18 cellular contexts compared by ENCODE assay signal in genomic region chr21:15766952-15767603, GRCh38. TPM values are rescaled to one million over a fixed set of nuclear protein-coding genes. Genes with fewer than 3 reads are reported as not detected.
DNase-seq lines count a peak whose midpoint lies in the region; ATAC-seq and TF ChIP-seq lines count a peak whose summit lies in the region.
"Had no signal": no experiment of that assay in that cellular context is flagged by ENCODE, and none has a peak within 500 bp of the region (broad histone marks: within the 10 kb centered on the region; RNA-seq: fewer than 3 reads in every experiment).

No MANE protein-coding gene starts in this region.

- POLR2A ChIA-PET in naive thymus-derived CD4-positive, alpha-beta T cell (lab: Charles Lee): no interaction called here

- H3K4me1 Mint-ChIP-seq in stimulated activated naive CD8-positive, alpha-beta T cell treated with anti-CD3 and anti-CD28 coated beads, Interleukin-15, Interleukin-2, amounts not matched to agents 100 ng/mL and 50 ng/mL, for 24 hours (ENCODE audit: low read depth): peaks cover 45% of the 10 kb centered on the region
- H3K4me1 Mint-ChIP-seq in stimulated activated naive CD8-positive, alpha-beta T cell treated with anti-CD3 and anti-CD28 coated beads, Interleukin-15, amount 100 ng/mL, for 72 hours: peaks cover 34% of the 10 kb centered on the region
- H3K4me1 Mint-ChIP-seq in chondrocyte (ENCODE audit: low read depth) (peaks cover 62% of the 10 kb centered on the region), nephron (peaks cover 31% of the 10 kb centered on the region)
- H3K4me1 Mint-ChIP-seq in naive thymus-derived CD4-positive, alpha-beta T cell: peaks cover 24 to 89% (median 70%) of the 10 kb centered on the region in 7 donors

- no peaks in the 10 kb centered on the region for H3K9me3 Mint-ChIP-seq in stimulated activated naive CD8-positive, alpha-beta T cell treated with anti-CD3 and anti-CD28 coated beads, Interleukin-15, Interleukin-2, amounts not matched to agents 100 ng/mL and 50 ng/mL, for 24 hours
- peaks cover 0 to under 1% of the 10 kb centered on the region in 2 donors for H3K9me3 Mint-ChIP-seq in stimulated activated naive CD8-positive, alpha-beta T cell treated with anti-CD3 and anti-CD28 coated beads, Interleukin-15, amount 100 ng/mL, for 72 hours
- H3K9me3 Mint-ChIP-seq in chondrocyte (ENCODE audit: low read depth): no peaks in the 10 kb centered on the region
- H3K9me3 Mint-ChIP-seq in nephron: no peaks in the 10 kb centered on the region
- H3K9me3 Mint-ChIP-seq in naive thymus-derived CD4-positive, alpha-beta T cell: peaks cover 0 to 8% (median 1%) of the 10 kb centered on the region in 11 donors

- peaks cover 71% of the 10 kb centered on the region for H3K36me3 Mint-ChIP-seq in stimulated activated naive CD8-positive, alpha-beta T cell treated with anti-CD3 and anti-CD28 coated beads, Interleukin-15, Interleukin-2, amounts not matched to agents 100 ng/mL and 50 ng/mL, for 24 hours (ENCODE audit: low read depth)
- H3K36me3 Mint-ChIP-seq in chondrocyte (ENCODE audit: low read depth): peaks cover 7% of the 10 kb centered on the region
- peaks cover 53% of the 10 kb centered on the region for H3K36me3 Mint-ChIP-seq in nephron (ENCODE audit: low read depth)
- peaks cover 14 to 74% (median 41%) of the 10 kb centered on the region in 5 donors for H3K36me3 Mint-ChIP-seq in naive thymus-derived CD4-positive, alpha-beta T cell

- no peak for ATAC-seq in stimulated activated naive CD8-positive, alpha-beta T cell treated with anti-CD3 and anti-CD28 coated beads, Interleukin-15, amount 100 ng/mL, for 72 hours
- ATAC-seq in naive thymus-derived CD4-positive, alpha-beta T cell: no peak
- ATAC-seq: GM12878, PC-3 had no signal

- peak overlapping the region; percentile 11 for H3K27ac Mint-ChIP-seq in stimulated activated naive CD8-positive, alpha-beta T cell treated with anti-CD3 and anti-CD28 coated beads, Interleukin-15, Interleukin-2, amounts not matched to agents 100 ng/mL and 50 ng/mL, for 24 hours
- H3K27ac Mint-ChIP-seq in stimulated activated naive CD8-positive, alpha-beta T cell treated with anti-CD3 and anti-CD28 coated beads, Interleukin-15, amount 100 ng/mL, for 72 hours: no peak overlapping the region
- H3K27ac Mint-ChIP-seq in chondrocyte (ENCODE audit: unreplicated experiment) (peak overlapping the region; percentile 85), nephron (peak overlapping the region; percentile 22 to 86 (median 48))
- peak overlapping the region in 4 of 9 donors; percentile 18 to 67 (median 46) for H3K27ac Mint-ChIP-seq in naive thymus-derived CD4-positive, alpha-beta T cell

- intact Hi-C loops in tibial artery (cut with DNase I; ENCODE audit: low total_unique reads): no loop called here
- intact Hi-C loops in naive thymus-derived CD4-positive, alpha-beta T cell (cut with micrococcal nuclease): loop anchor here in 1 of 2 donors (2.0 kb wide), 1 partner anchor 32 kb away; no protein-coding TSS in a partner anchor

- H3K4me3 ChIP-seq in tibial artery: no peak overlapping the region
- H3K4me3 ChIP-seq in naive thymus-derived CD4-positive, alpha-beta T cell (ENCODE audit: low read length): no peak overlapping the region
- H3K4me3 ChIP-seq: GM12878 had no signal

- no peaks in the 10 kb centered on the region for H3K36me3 ChIP-seq in tibial artery
- peaks cover 0 to 7% (median 0%) of the 10 kb centered on the region in 3 experiments for H3K36me3 ChIP-seq in naive thymus-derived CD4-positive, alpha-beta T cell (ENCODE audit: control insufficient read depth in 2 of 3, insufficient read depth in 3 of 3, low read length in 3 of 3)

- H3K4me3 Mint-ChIP-seq in stimulated activated naive CD8-positive, alpha-beta T cell treated with anti-CD3 and anti-CD28 coated beads, Interleukin-15, Interleukin-2, amounts not matched to agents 100 ng/mL and 50 ng/mL, for 24 hours: no peak overlapping the region
- H3K4me3 Mint-ChIP-seq in stimulated activated naive CD8-positive, alpha-beta T cell treated with anti-CD3 and anti-CD28 coated beads, Interleukin-15, amount 100 ng/mL, for 72 hours: no peak overlapping the region
- H3K4me3 Mint-ChIP-seq in chondrocyte (ENCODE audit: unreplicated experiment): no peak overlapping the region
- H3K4me3 Mint-ChIP-seq in nephron: no peak overlapping the region
- H3K4me3 Mint-ChIP-seq in naive thymus-derived CD4-positive, alpha-beta T cell: no peak overlapping the region
- H3K4me3 Mint-ChIP-seq: CD14-positive monocyte had no signal

- DNase-seq in stimulated activated naive CD8-positive, alpha-beta T cell treated with anti-CD3 and anti-CD28 coated beads, Interleukin-15, amount 100 ng/mL, for 72 hours: no peak
- DNase-seq in chondrocyte (ENCODE audit: low spot score): no peak
- no peak for DNase-seq in tibial artery
- no peak for DNase-seq in stimulated activated naive CD4-positive, alpha-beta T cell (lab: John Stamatoyannopoulos, UW)
- DNase-seq in Kasumi-1 (lab: John Stamatoyannopoulos, UW): no peak
- no peak for DNase-seq in naive thymus-derived CD4-positive, alpha-beta T cell
- DNase-seq: Calu3, DMS79, MM.1S, NCI-H1105, NCI-H1694 treated with DMSO at 0.1 percent for 48 hours, NCI-H69, PC-3 had no signal

- TF ChIP-seq CTCF in chondrocyte (IDR thresholded peaks at IDR 0.05) (no peak), nephron (IDR thresholded peaks at IDR 0.05; ENCODE audit: unreplicated experiment in 3 of 3) (no peak), tibial artery (IDR thresholded peaks at IDR 0.05) (no peak)

- H3K27me3 ChIP-seq in tibial artery: no peaks in the 10 kb centered on the region
- H3K27me3 ChIP-seq in naive thymus-derived CD4-positive, alpha-beta T cell (ENCODE audit: control insufficient read depth in 2 of 2, insufficient read depth in 2 of 2, low read length in 2 of 2): no peaks in the 10 kb centered on the region

- H3K27ac ChIP-seq in tibial artery: peak overlapping the region; percentile 39 to 54
- no peak overlapping the region for H3K27ac ChIP-seq in naive thymus-derived CD4-positive, alpha-beta T cell (ENCODE audit: low read depth, low read length)
- H3K27ac ChIP-seq: KMS-11 had no signal

- no peaks in the 10 kb centered on the region for H3K9me3 ChIP-seq in tibial artery
- H3K9me3 ChIP-seq in naive thymus-derived CD4-positive, alpha-beta T cell (ENCODE audit: control insufficient read depth in 2 of 3, low read length in 3 of 3): no peaks in the 10 kb centered on the region

- CTCF ChIA-PET in naive thymus-derived CD4-positive, alpha-beta T cell (lab: Charles Lee): no interaction called here

- H3K4me1 ChIP-seq in tibial artery: peaks cover 0 to 43% (median 9%) of the 10 kb centered on the region in 4 donors
- H3K4me1 ChIP-seq in naive thymus-derived CD4-positive, alpha-beta T cell (ENCODE audit: control insufficient read depth in 2 of 2, insufficient read depth in 2 of 2, low read length in 2 of 2): peaks cover 0 to 5% of the 10 kb centered on the region in 2 donors

- H3K27me3 Mint-ChIP-seq in stimulated activated naive CD8-positive, alpha-beta T cell treated with anti-CD3 and anti-CD28 coated beads, Interleukin-15, Interleukin-2, amounts not matched to agents 100 ng/mL and 50 ng/mL, for 24 hours: no peaks in the 10 kb centered on the region
- H3K27me3 Mint-ChIP-seq in stimulated activated naive CD8-positive, alpha-beta T cell treated with anti-CD3 and anti-CD28 coated beads, Interleukin-15, amount 100 ng/mL, for 72 hours: no peaks in the 10 kb centered on the region
- H3K27me3 Mint-ChIP-seq in chondrocyte (ENCODE audit: low read depth) (no peaks in the 10 kb centered on the region), nephron (ENCODE audit: low read depth) (no peaks in the 10 kb centered on the region)
- H3K27me3 Mint-ChIP-seq in naive thymus-derived CD4-positive, alpha-beta T cell: no peaks in the 10 kb centered on the region

RNA-seq across cellular contexts. Expression of gene USP25, which starts 37.3 kb away (rescaled TPM):
- total RNA-seq in chondrocyte: 47.2 to 58.9 TPM (median 58.5 TPM) in 3 replicates
- total RNA-seq in naive thymus-derived CD4-positive, alpha-beta T cell: 10 to 100 TPM; 51.0 to 67.4 (median 56.5) TPM
- 10 to 100 TPM in 1 of 2 donors, 1 to 10 TPM in 1; 9.6 to 21.0 TPM for polyA plus RNA-seq in naive thymus-derived CD4-positive, alpha-beta T cell

Comparison
In these comparisons a context has a peak if more than half of its experiments do, and no peak if none do; other contexts are left out.
1. H3K27ac Mint-ChIP-seq: peak in stimulated activated naive CD8-positive, alpha-beta T cell treated with anti-CD3 and anti-CD28 coated beads, Interleukin-15, Interleukin-2, amounts not matched to agents 100 ng/mL and 50 ng/mL, for 24 hours (single experiment), chondrocyte (single experiment) and nephron (3 of 3); none in stimulated activated naive CD8-positive, alpha-beta T cell treated with anti-CD3 and anti-CD28 coated beads, Interleukin-15, amount 100 ng/mL, for 72 hours (0 of 2).